Comparison of ENCODE assay signal across 1 cellular context in genomic region chr22:25406510-25407210, GRCh38.
TF ChIP-seq lines count a peak whose summit lies in the region.

No MANE protein-coding gene starts in this region.

TF ChIP-seq in HepG2, 621 proteins besides CTCF, POLR2A, EP300 and RAD21 (continued from another document and continues in another):
- TF ChIP-seq UBTF (CRISPR knock-in tag; IDR thresholded peaks at IDR 0.05) (peak; percentile 66), NR2F6 (IDR thresholded peaks at IDR 0.05) (0 out of 2 replicates have a peak, but pooled peaks have one; percentile 37), NR2F6 (CRISPR knock-in tag; IDR thresholded peaks at IDR 0.05) (no peak), RXRA (CRISPR knock-in tag; IDR thresholded peaks at IDR 0.05) (peak; percentile 55; the same call in 1 of the 2 replicates), MED1 (CRISPR knock-in tag; IDR thresholded peaks at IDR 0.05) (peak; percentile 82), ZNF431 (CRISPR knock-in tag; IDR thresholded peaks at IDR 0.05; ENCODE audit: borderline replicate concordance, low read depth) (0 out of 2 replicates have a peak, but pooled peaks have one; percentile 43), HOXA5 (CRISPR knock-in tag; IDR thresholded peaks at IDR 0.05) (peak; percentile 62; the same call in 1 of the 2 replicates), ZNF800 (CRISPR knock-in tag; IDR thresholded peaks at IDR 0.05) (peak; percentile 55; the same call in 1 of the 2 replicates), ZNF501 (CRISPR knock-in tag; IDR thresholded peaks at IDR 0.05) (peak; percentile 79), PHF21A (CRISPR knock-in tag; IDR thresholded peaks at IDR 0.05) (peak; percentile 80), DPF2 (CRISPR knock-in tag; IDR thresholded peaks at IDR 0.05; ENCODE audit: borderline replicate concordance, low read depth) (0 out of 2 replicates have a peak, but pooled peaks have one; percentile 38), NFKB2 (CRISPR knock-in tag; IDR thresholded peaks at IDR 0.05; ENCODE audit: borderline replicate concordance) (peak; percentile 49), ZNF543 (CRISPR knock-in tag; IDR thresholded peaks at IDR 0.05) (peak; percentile 54; the same call in 1 of the 2 replicates), HDAC1 (CRISPR knock-in tag; IDR thresholded peaks at IDR 0.05) (0 out of 2 replicates have a peak, but pooled peaks have one; percentile 35), MNT (IDR thresholded peaks at IDR 0.05) (peak; percentile 55; the same call in 1 of the 2 replicates), HINFP (CRISPR knock-in tag; IDR thresholded peaks at IDR 0.05; ENCODE audit: low read depth) (0 out of 2 replicates have a peak, but pooled peaks have one; percentile 49), ZNF430 (CRISPR knock-in tag; IDR thresholded peaks at IDR 0.05) (peak; percentile 56; the same call in 1 of the 2 replicates), ZNF335 (CRISPR knock-in tag; IDR thresholded peaks at IDR 0.05) (0 out of 2 replicates have a peak, but pooled peaks have one; percentile 36), MXD4 (CRISPR knock-in tag; IDR thresholded peaks at IDR 0.05) (peak; percentile 54; the same call in 1 of the 2 replicates), KDM6A (CRISPR knock-in tag; IDR thresholded peaks at IDR 0.05; ENCODE audit: low read depth) (peak; percentile 51; the same call in 1 of the 2 replicates), PRMT3 (CRISPR knock-in tag; IDR thresholded peaks at IDR 0.05; ENCODE audit: borderline replicate concordance, low read depth) (no peak), MIER3 (CRISPR knock-in tag; IDR thresholded peaks at IDR 0.05; ENCODE audit: borderline replicate concordance) (peak; percentile 26; the same call in 1 of the 2 replicates), PRDM15 (CRISPR knock-in tag; IDR thresholded peaks at IDR 0.05) (peak; percentile 57; the same call in 1 of the 2 replicates), RFXAP (CRISPR knock-in tag; IDR thresholded peaks at IDR 0.05; ENCODE audit: borderline replicate concordance) (peak; percentile 61; the same call in 1 of the 2 replicates), ZNF256 (CRISPR knock-in tag; conservative IDR thresholded peaks at IDR 0.05) (no peak), NFAT5 (CRISPR knock-in tag; IDR thresholded peaks at IDR 0.05) (peak; percentile 32; the same call in 1 of the 2 replicates), CHD2 (IDR thresholded peaks at IDR 0.05; ENCODE audit: low read depth, low read length) (no peak), ZNF629 (CRISPR knock-in tag; conservative IDR thresholded peaks at IDR 0.05) (peak; percentile 54), GABPA (IDR thresholded peaks at IDR 0.05; ENCODE audit: low read depth, low read length) (no peak), GABPA (CRISPR knock-in tag; IDR thresholded peaks at IDR 0.05; ENCODE audit: low read depth) (peak; percentile 33; the same call in 1 of the 2 replicates), POGK (CRISPR knock-in tag; conservative IDR thresholded peaks at IDR 0.05) (0 out of 2 replicates have a peak, but pooled peaks have one; percentile 37), ZFP1 (CRISPR knock-in tag; IDR thresholded peaks at IDR 0.05) (no peak), PHF20 (CRISPR knock-in tag; IDR thresholded peaks at IDR 0.05) (peak; percentile 49; the same call in 1 of the 2 replicates), ZNF180 (CRISPR knock-in tag; IDR thresholded peaks at IDR 0.05; ENCODE audit: borderline replicate concordance, low read depth) (no peak), FOXA1 (IDR thresholded peaks at IDR 0.05) (no peak), FOXA1 (CRISPR knock-in tag; IDR thresholded peaks at IDR 0.05) (0 out of 2 replicates have a peak, but pooled peaks have one; percentile 22), POGZ (CRISPR knock-in tag; IDR thresholded peaks at IDR 0.05) (no peak), TAF15 (IDR thresholded peaks at IDR 0.05; ENCODE audit: low read depth, low read length, poor library complexity, severe bottlenecking) (no peak), HOXA3 (CRISPR knock-in tag; IDR thresholded peaks at IDR 0.05) (peak; percentile 59), ZNF605 (CRISPR knock-in tag; IDR thresholded peaks at IDR 0.05) (peak; percentile 41; the same call in 1 of the 2 replicates), SP4 (CRISPR knock-in tag; IDR thresholded peaks at IDR 0.05) (peak; percentile 48; the same call in 1 of the 2 replicates)
